ENCODE assay signal across 1 cellular context in the genomic region with DNA sequence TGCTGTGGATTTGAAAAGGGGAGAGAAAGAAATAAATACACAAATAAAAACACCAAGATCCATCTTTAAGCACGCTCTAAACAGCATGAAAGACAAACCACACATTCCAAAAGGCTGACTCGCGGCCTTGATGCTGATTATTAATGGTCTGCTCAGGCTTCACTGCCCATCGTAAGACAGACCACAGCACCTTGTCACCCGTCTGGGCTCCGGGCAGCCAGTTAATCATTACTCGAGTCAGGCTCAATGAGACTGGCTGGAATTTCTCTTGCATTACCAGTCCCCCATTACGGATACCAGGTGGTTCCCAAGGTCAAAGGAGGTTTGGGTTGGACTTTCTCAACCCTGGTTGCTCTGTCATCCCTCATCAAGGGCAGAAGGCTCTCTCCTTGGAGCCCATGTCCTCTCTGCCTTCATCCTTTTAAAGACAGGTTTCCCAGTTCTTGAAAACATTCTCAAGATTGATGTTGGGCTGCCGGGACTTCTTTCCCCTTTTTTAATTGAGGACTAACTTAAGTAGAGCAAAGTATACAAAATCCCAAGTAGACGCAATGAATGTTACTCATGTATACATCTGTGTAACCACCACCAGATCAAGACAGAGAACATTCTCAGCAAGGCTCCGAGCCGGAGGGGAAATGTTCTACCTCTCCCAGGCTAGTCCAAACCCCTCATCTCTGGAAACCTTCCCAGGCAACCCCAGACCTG.
TF ChIP-seq lines count a peak whose summit lies in the region.

No MANE protein-coding gene starts in this region.

TF ChIP-seq in HEK293, 187 proteins besides CTCF, POLR2A, EP300 and RAD21 (continued from another document and continues in another):
- TF ChIP-seq, protein P1, sequence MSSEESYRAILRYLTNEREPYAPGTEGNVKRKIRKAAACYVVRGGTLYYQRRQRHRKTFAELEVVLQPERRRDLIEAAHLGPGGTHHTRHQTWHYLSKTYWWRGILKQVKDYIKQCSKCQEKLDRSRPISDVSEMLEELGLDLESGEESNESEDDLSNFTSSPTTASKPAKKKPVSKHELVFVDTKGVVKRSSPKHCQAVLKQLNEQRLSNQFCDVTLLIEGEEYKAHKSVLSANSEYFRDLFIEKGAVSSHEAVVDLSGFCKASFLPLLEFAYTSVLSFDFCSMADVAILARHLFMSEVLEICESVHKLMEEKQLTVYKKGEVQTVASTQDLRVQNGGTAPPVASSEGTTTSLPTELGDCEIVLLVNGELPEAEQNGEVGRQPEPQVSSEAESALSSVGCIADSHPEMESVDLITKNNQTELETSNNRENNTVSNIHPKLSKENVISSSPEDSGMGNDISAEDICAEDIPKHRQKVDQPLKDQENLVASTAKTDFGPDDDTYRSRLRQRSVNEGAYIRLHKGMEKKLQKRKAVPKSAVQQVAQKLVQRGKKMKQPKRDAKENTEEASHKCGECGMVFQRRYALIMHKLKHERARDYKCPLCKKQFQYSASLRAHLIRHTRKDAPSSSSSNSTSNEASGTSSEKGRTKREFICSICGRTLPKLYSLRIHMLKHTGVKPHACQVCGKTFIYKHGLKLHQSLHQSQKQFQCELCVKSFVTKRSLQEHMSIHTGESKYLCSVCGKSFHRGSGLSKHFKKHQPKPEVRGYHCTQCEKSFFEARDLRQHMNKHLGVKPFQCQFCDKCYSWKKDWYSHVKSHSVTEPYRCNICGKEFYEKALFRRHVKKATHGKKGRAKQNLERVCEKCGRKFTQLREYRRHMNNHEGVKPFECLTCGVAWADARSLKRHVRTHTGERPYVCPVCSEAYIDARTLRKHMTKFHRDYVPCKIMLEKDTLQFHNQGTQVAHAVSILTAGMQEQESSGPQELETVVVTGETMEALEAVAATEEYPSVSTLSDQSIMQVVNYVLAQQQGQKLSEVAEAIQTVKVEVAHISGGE (tag by site-specific recombination; conservative IDR thresholded peaks at IDR 0.05; ENCODE audit: low read depth) = no peak
- TF ChIP-seq, protein P2, sequence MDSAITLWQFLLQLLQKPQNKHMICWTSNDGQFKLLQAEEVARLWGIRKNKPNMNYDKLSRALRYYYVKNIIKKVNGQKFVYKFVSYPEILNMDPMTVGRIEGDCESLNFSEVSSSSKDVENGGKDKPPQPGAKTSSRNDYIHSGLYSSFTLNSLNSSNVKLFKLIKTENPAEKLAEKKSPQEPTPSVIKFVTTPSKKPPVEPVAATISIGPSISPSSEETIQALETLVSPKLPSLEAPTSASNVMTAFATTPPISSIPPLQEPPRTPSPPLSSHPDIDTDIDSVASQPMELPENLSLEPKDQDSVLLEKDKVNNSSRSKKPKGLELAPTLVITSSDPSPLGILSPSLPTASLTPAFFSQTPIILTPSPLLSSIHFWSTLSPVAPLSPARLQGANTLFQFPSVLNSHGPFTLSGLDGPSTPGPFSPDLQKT (IDR thresholded peaks at IDR 0.05; ENCODE audit: borderline replicate concordance, low read depth, low read length) = no peak
- TF ChIP-seq ZNF324 (tag by site-specific recombination; IDR thresholded peaks at IDR 0.05) (no peak), MEIS1 (CRISPR knock-in tag; IDR thresholded peaks at IDR 0.05; ENCODE audit: borderline replicate concordance) (no peak), ZNF133 (tag by site-specific recombination; IDR thresholded peaks at IDR 0.05) (no peak), ZNF549 (tag by site-specific recombination; IDR thresholded peaks at IDR 0.05) (no peak), ZNF626 (tag by site-specific recombination; IDR thresholded peaks at IDR 0.05) (no peak), ZFHX2 (tag by site-specific recombination; conservative IDR thresholded peaks at IDR 0.05) (no peak), ZSCAN16 (tag by site-specific recombination; IDR thresholded peaks at IDR 0.05) (no peak), GLI2 (tag by site-specific recombination; IDR thresholded peaks at IDR 0.05; ENCODE audit: borderline replicate concordance, low read depth) (no peak), ZNF701 (tag by site-specific recombination; IDR thresholded peaks at IDR 0.05) (no peak), ZFP3 (tag by site-specific recombination; IDR thresholded peaks at IDR 0.05; ENCODE audit: low read depth) (no peak), HOXD13 (CRISPR knock-in tag; IDR thresholded peaks at IDR 0.05; ENCODE audit: borderline replicate concordance) (peak; percentile 37; the same call in 1 of the 2 replicates), ZNF548 (tag by site-specific recombination; IDR thresholded peaks at IDR 0.05) (no peak), GLIS1 (tag by site-specific recombination; IDR thresholded peaks at IDR 0.05) (no peak), ZNF19 (tag by site-specific recombination; IDR thresholded peaks at IDR 0.05; ENCODE audit: low read depth) (no peak), ZBTB20 (tag by site-specific recombination; IDR thresholded peaks at IDR 0.05) (no peak), ZNF302 (tag by site-specific recombination; IDR thresholded peaks at IDR 0.05; ENCODE audit: low read depth) (no peak), ZNF600 (tag by site-specific recombination; IDR thresholded peaks at IDR 0.05) (peak; percentile 69), ZNF558 (tag by site-specific recombination; IDR thresholded peaks at IDR 0.05) (peak; percentile 53), SP3 (tag by site-specific recombination; IDR thresholded peaks at IDR 0.05) (no peak; the same call in 1 of the 2 replicates), HOXA7 (CRISPR knock-in tag; IDR thresholded peaks at IDR 0.05; ENCODE audit: borderline replicate concordance) (no peak), ZBTB17 (tag by site-specific recombination; IDR thresholded peaks at IDR 0.05) (peak; percentile 72), ZNF629 (tag by site-specific recombination; IDR thresholded peaks at IDR 0.05) (peak; percentile 55), ZNF157 (tag by site-specific recombination; IDR thresholded peaks at IDR 0.05) (no peak), ZNF658 (tag by site-specific recombination; IDR thresholded peaks at IDR 0.05) (no peak), ZNF239 (tag by site-specific recombination; IDR thresholded peaks at IDR 0.05) (no peak), SP7 (tag by site-specific recombination; IDR thresholded peaks at IDR 0.05) (peak; percentile 80), ZNF292 (tag by site-specific recombination; IDR thresholded peaks at IDR 0.05; ENCODE audit: borderline replicate concordance, low read depth) (no peak), ZNF776 (tag by site-specific recombination; IDR thresholded peaks at IDR 0.05; ENCODE audit: borderline replicate concordance) (no peak), ZNF843 (tag by site-specific recombination; IDR thresholded peaks at IDR 0.05) (peak; percentile 71), ZNF777 (tag by site-specific recombination; IDR thresholded peaks at IDR 0.05; ENCODE audit: borderline replicate concordance) (no peak), REPIN1 (tag by site-specific recombination; IDR thresholded peaks at IDR 0.05; ENCODE audit: low read depth) (no peak), KLF8 (tag by site-specific recombination; IDR thresholded peaks at IDR 0.05) (0 out of 2 replicates have a peak, but pooled peaks have one; percentile 27), GLIS2 (tag by site-specific recombination; IDR thresholded peaks at IDR 0.05) (no peak)
- TF ChIP-seq, protein P3, sequence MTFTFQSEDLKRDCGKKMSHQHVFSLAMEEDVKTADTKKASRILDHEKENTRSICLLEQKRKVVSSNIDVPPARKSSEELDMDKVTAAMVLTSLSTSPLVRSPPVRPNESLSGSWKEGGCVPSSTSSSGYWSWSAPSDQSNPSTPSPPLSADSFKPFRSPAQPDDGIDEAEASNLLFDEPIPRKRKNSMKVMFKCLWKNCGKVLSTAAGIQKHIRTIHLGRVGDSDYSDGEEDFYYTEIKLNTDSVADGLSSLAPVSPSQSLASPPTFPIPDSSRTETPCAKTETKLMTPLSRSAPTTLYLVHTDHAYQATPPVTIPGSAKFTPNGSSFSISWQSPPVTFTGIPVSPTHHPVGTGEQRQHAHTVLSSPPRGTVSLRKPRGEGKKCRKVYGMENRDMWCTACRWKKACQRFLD (tag by site-specific recombination; IDR thresholded peaks at IDR 0.05) = no peak
- TF ChIP-seq, protein P4, sequence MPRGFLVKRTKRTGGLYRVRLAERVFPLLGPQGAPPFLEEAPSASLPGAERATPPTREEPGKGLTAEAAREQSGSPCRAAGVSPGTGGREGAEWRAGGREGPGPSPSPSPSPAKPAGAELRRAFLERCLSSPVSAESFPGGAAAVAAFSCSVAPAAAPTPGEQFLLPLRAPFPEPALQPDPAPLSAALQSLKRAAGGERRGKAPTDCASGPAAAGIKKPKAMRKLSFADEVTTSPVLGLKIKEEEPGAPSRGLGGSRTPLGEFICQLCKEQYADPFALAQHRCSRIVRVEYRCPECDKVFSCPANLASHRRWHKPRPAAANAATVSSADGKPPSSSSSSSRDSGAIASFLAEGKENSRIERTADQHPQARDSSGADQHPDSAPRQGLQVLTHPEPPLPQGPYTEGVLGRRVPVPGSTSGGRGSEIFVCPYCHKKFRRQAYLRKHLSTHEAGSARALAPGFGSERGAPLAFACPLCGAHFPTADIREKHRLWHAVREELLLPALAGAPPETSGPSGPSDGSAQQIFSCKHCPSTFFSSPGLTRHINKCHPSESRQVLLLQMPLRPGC (tag by site-specific recombination; IDR thresholded peaks at IDR 0.05) = peak; percentile 38; the same call in 1 of the 2 replicates
- TF ChIP-seq, protein P5, sequence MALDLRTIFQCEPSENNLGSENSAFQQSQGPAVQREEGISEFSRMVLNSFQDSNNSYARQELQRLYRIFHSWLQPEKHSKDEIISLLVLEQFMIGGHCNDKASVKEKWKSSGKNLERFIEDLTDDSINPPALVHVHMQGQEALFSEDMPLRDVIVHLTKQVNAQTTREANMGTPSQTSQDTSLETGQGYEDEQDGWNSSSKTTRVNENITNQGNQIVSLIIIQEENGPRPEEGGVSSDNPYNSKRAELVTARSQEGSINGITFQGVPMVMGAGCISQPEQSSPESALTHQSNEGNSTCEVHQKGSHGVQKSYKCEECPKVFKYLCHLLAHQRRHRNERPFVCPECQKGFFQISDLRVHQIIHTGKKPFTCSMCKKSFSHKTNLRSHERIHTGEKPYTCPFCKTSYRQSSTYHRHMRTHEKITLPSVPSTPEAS (tag by site-specific recombination; IDR thresholded peaks at IDR 0.05) = no peak
- TF ChIP-seq, protein P6, sequence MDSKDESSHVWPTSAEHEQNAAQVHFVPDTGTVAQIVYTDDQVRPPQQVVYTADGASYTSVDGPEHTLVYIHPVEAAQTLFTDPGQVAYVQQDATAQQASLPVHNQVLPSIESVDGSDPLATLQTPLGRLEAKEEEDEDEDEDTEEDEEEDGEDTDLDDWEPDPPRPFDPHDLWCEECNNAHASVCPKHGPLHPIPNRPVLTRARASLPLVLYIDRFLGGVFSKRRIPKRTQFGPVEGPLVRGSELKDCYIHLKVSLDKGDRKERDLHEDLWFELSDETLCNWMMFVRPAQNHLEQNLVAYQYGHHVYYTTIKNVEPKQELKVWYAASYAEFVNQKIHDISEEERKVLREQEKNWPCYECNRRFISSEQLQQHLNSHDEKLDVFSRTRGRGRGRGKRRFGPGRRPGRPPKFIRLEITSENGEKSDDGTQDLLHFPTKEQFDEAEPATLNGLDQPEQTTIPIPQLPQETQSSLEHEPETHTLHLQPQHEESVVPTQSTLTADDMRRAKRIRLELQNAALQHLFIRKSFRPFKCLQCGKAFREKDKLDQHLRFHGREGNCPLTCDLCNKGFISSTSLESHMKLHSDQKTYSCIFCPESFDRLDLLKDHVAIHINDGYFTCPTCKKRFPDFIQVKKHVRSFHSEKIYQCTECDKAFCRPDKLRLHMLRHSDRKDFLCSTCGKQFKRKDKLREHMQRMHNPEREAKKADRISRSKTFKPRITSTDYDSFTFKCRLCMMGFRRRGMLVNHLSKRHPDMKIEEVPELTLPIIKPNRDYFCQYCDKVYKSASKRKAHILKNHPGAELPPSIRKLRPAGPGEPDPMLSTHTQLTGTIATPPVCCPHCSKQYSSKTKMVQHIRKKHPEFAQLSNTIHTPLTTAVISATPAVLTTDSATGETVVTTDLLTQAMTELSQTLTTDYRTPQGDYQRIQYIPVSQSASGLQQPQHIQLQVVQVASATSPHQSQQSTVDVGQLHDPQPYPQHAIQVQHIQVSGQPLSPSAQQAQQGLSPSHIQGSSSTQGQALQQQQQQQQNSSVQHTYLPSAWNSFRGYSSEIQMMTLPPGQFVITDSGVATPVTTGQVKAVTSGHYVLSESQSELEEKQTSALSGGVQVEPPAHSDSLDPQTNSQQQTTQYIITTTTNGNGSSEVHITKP (tag by site-specific recombination; IDR thresholded peaks at IDR 0.05) = no peak; the same call in 1 of the 2 replicates
- TF ChIP-seq, protein P7, sequence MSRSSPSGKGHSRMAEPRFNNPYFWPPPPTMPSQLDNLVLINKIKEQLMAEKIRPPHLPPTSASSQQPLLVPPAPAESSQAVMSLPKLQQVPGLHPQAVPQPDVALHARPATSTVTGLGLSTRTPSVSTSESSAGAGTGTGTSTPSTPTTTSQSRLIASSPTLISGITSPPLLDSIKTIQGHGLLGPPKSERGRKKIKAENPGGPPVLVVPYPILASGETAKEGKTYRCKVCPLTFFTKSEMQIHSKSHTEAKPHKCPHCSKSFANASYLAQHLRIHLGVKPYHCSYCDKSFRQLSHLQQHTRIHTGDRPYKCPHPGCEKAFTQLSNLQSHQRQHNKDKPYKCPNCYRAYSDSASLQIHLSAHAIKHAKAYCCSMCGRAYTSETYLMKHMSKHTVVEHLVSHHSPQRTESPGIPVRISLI (tag by site-specific recombination; IDR thresholded peaks at IDR 0.05) = no peak
- TF ChIP-seq, protein P8, sequence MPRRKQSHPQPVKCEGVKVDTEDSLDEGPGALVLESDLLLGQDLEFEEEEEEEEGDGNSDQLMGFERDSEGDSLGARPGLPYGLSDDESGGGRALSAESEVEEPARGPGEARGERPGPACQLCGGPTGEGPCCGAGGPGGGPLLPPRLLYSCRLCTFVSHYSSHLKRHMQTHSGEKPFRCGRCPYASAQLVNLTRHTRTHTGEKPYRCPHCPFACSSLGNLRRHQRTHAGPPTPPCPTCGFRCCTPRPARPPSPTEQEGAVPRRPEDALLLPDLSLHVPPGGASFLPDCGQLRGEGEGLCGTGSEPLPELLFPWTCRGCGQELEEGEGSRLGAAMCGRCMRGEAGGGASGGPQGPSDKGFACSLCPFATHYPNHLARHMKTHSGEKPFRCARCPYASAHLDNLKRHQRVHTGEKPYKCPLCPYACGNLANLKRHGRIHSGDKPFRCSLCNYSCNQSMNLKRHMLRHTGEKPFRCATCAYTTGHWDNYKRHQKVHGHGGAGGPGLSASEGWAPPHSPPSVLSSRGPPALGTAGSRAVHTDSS (tag by site-specific recombination; IDR thresholded peaks at IDR 0.05) = no peak
- TF ChIP-seq, protein P9, sequence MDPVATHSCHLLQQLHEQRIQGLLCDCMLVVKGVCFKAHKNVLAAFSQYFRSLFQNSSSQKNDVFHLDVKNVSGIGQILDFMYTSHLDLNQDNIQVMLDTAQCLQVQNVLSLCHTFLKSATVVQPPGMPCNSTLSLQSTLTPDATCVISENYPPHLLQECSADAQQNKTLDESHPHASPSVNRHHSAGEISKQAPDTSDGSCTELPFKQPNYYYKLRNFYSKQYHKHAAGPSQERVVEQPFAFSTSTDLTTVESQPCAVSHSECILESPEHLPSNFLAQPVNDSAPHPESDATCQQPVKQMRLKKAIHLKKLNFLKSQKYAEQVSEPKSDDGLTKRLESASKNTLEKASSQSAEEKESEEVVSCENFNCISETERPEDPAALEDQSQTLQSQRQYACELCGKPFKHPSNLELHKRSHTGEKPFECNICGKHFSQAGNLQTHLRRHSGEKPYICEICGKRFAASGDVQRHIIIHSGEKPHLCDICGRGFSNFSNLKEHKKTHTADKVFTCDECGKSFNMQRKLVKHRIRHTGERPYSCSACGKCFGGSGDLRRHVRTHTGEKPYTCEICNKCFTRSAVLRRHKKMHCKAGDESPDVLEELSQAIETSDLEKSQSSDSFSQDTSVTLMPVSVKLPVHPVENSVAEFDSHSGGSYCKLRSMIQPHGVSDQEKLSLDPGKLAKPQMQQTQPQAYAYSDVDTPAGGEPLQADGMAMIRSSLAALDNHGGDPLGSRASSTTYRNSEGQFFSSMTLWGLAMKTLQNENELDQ (tag by site-specific recombination; IDR thresholded peaks at IDR 0.05; ENCODE audit: low read depth) = no peak
